11 cellular contexts compared by ENCODE assay signal in genomic region chr1:54095543-54096286, GRCh38. TPM values are rescaled to one million over a fixed set of nuclear protein-coding genes. Genes with fewer than 3 reads are reported as not detected.
DNase-seq lines count a peak whose midpoint lies in the region; ATAC-seq lines count a peak whose summit lies in the region.
"Had no signal": no experiment of that assay in that cellular context is flagged by ENCODE, and none has a peak within 500 bp of the region (broad histone marks: within the 10 kb centered on the region; RNA-seq: fewer than 3 reads in every experiment).

No MANE protein-coding gene starts in this region.

- no peaks in the 10 kb centered on the region for H3K9me2 ChIP-seq in Karpas-422 (replicated peaks; ENCODE audit: insufficient read depth, low read length)

- no peaks in the 10 kb centered on the region for H4K20me1 ChIP-seq in Karpas-422 (ENCODE audit: insufficient read depth, low read depth, low read length)
- H4K20me1 ChIP-seq: BLaER1 had no signal

- peak in 1 of 2 donors; percentile 35 for ATAC-seq in naive B cell (ENCODE audit: low read depth in 2 of 2)
- ATAC-seq in GM18858 (IDR thresholded peaks at IDR 0.05; ENCODE audit: unreplicated experiment) = no peak
- ATAC-seq: activated CD4-positive, alpha-beta T cell treated with anti-CD3 and anti-CD28 coated beads for 36 hours had no signal

- H3K36me3 ChIP-seq in SJCRH30 (no peaks in the 10 kb centered on the region), Karpas-422 (ENCODE audit: insufficient read depth, low read length) (no peaks in the 10 kb centered on the region)

- peak overlapping the region in 4 of 6 donors; percentile 31 to 82 (median 61) for H3K27ac Mint-ChIP-seq in naive B cell
- H3K27ac Mint-ChIP-seq: activated CD4-positive, alpha-beta T cell treated with anti-CD3 and anti-CD28 coated beads for 36 hours had no signal

- H3K4me1 ChIP-seq in SJCRH30 = no peaks in the 10 kb centered on the region
- no peaks in the 10 kb centered on the region for H3K4me1 ChIP-seq in Karpas-422 (ENCODE audit: low read length)

- peaks cover 31 to 43% of the 10 kb centered on the region in 2 donors for H3K36me3 Mint-ChIP-seq in naive B cell

- H3K4me2 ChIP-seq in Karpas-422 (ENCODE audit: low read depth, low read length, poor library complexity, severe bottlenecking) = no peak overlapping the region
- H3K4me2 ChIP-seq: BLaER1 had no signal

- H3K9ac ChIP-seq in Karpas-422 (ENCODE audit: low read length) = no peak overlapping the region
- H3K9ac ChIP-seq: BLaER1 had no signal

- H3K4me1 Mint-ChIP-seq in naive B cell = peaks cover 4 to 21% (median 10%) of the 10 kb centered on the region in 3 donors
- H3K4me1 Mint-ChIP-seq: activated CD4-positive, alpha-beta T cell treated with anti-CD3 and anti-CD28 coated beads for 36 hours had no signal

- H3K4me3 ChIP-seq in SJCRH30 (no peak overlapping the region), Karpas-422 (ENCODE audit: low read length) (no peak overlapping the region)
- H3K4me3 ChIP-seq: BLaER1 had no signal

- H3K9me3 ChIP-seq in SJCRH30 (replicated peaks) (no peaks in the 10 kb centered on the region), Karpas-422 (ENCODE audit: low read length) (no peaks in the 10 kb centered on the region)
- H3K9me3 ChIP-seq: BLaER1 had no signal

- H3K4me3 Mint-ChIP-seq in naive B cell = peak overlapping the region in 1 of 8 donors; percentile 71
- H3K4me3 Mint-ChIP-seq: activated CD4-positive, alpha-beta T cell treated with anti-CD3 and anti-CD28 coated beads for 36 hours had no signal

- DNase-seq in CMK (ENCODE audit: low read depth) = peak; percentile 43
- peak; percentile 55 for DNase-seq in NCI-H2081 treated with DMSO at 0.1 percent for 48 hours (lab: John Stamatoyannopoulos, UW)
- DNase-seq in dermis blood vessel endothelial cell = peak; percentile 43
- no peak for DNase-seq in naive B cell
- no peak for DNase-seq in DMS114 treated with DMSO at 0.1 percent for 48 hours (lab: John Stamatoyannopoulos, UW; ENCODE audit: unreplicated experiment)
- DNase-seq in SJCRH30 = no peak
- DNase-seq in Karpas-422 = no peak
- DNase-seq: activated CD4-positive, alpha-beta T cell treated with anti-CD3 and anti-CD28 coated beads for 36 hours; NCI-H1105 treated with DMSO at 0.1 percent for 48 hours had no signal

- H2AFZ ChIP-seq in Karpas-422 (ENCODE audit: low read length) = no peak overlapping the region

- no peaks in the 10 kb centered on the region for H3K27me3 ChIP-seq in SJCRH30
- no peaks in the 10 kb centered on the region for H3K27me3 ChIP-seq in Karpas-422 (ENCODE audit: low read length)
- H3K27me3 ChIP-seq: BLaER1 had no signal

- H3K9me3 Mint-ChIP-seq in naive B cell = no peaks in the 10 kb centered on the region

- H3K27ac ChIP-seq in SJCRH30 = no peak overlapping the region
- H3K27ac ChIP-seq in Karpas-422 (ENCODE audit: low read length) = no peak overlapping the region
- H3K27ac ChIP-seq: BLaER1 had no signal

- no peaks in the 10 kb centered on the region for H3K27me3 Mint-ChIP-seq in naive B cell
- H3K27me3 Mint-ChIP-seq: activated CD4-positive, alpha-beta T cell treated with anti-CD3 and anti-CD28 coated beads for 36 hours had no signal

- H3K79me2 ChIP-seq in Karpas-422 (ENCODE audit: low read length) = no peaks in the 10 kb centered on the region

RNA-seq across cellular contexts. Expression of gene TCEANC2, which starts 42.3 kb away (rescaled TPM):
- total RNA-seq in dermis blood vessel endothelial cell = 3.7 and 3.8 TPM in 2 replicates
- 1 to 10 TPM; 5.4 to 9.7 (median 6.7) TPM for polyA plus RNA-seq in naive B cell (ENCODE audit: low read depth in 6 of 6)
- 6.3 and 7.8 TPM in 2 replicates for total RNA-seq in SJCRH30 (2014; rRNA removed; shearing (Covaris generic))
- total RNA-seq in Karpas-422 (2014; rRNA removed; shearing (Covaris generic); ENCODE audit: low replicate concordance) = 5.3 and 10.6 TPM in 2 replicates

RNA-seq across cellular contexts. Expression of gene TMEM59, which starts 42.7 kb away (rescaled TPM):
- 290 and 375 TPM in 2 replicates for total RNA-seq in dermis blood vessel endothelial cell
- polyA plus RNA-seq in naive B cell (ENCODE audit: low read depth in 6 of 6) = 100 to 1,000 TPM; 394 to 861 (median 528) TPM
- total RNA-seq in SJCRH30 (2014; rRNA removed; shearing (Covaris generic)) = 132 and 135 TPM in 2 replicates
- 168 and 261 TPM in 2 replicates for total RNA-seq in Karpas-422 (2014; rRNA removed; shearing (Covaris generic); ENCODE audit: low replicate concordance)

RNA-seq across cellular contexts. Expression of gene CDCP2, which starts 57.1 kb away (rescaled TPM):
- 0.09 and 0.17 TPM in 2 replicates for total RNA-seq in dermis blood vessel endothelial cell
- polyA plus RNA-seq in naive B cell (ENCODE audit: low read depth in 6 of 6) = not detected
- total RNA-seq in SJCRH30 (2014; rRNA removed; shearing (Covaris generic)) = not detected in 2 replicates
- not detected in 2 replicates for total RNA-seq in Karpas-422 (2014; rRNA removed; shearing (Covaris generic); ENCODE audit: low replicate concordance)
- total RNA-seq: activated CD4-positive, alpha-beta T cell treated with anti-CD3 and anti-CD28 coated beads for 36 hours had no signal

Comparison
In these comparisons a context has a peak if more than half of its experiments do, and no peak if none do; other contexts are left out.
1. DNase-seq: peak in CMK (single experiment), NCI-H2081 treated with DMSO at 0.1 percent for 48 hours (single experiment) and dermis blood vessel endothelial cell (single experiment); none in naive B cell (single experiment), DMS114 treated with DMSO at 0.1 percent for 48 hours (single experiment), SJCRH30 (0 of 2) and Karpas-422 (single experiment).